Comparison of ENCODE assay signal across 19 cellular contexts in the genomic region with DNA sequence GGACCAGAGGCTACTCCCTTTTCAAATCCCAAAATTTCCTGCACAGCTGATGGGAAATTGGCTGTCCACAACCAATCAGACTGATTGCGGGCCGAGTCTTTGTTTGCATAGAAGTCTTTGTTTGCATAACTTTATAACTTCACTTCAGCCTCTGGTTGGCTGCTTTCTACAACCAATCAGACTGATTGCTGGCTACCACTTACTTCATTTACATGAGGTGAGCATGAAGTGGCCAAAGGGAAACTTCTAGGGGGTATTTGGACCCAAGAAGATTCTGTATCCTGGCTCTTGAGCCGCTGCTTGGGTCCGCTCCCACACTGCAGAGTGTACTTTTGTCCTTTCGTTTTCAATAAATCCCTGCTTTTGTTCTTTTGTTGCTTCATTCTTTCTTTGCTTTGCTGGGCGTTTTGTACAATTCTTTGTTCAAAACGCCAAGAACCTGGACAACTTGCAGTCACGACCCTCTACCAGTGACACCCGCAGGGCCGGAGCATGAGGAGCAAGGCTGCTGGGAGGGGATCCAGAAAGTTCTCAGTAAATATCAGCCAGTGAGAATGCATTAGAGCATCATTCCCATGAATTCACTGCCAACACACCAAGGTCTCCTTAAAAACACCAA.
DNase-seq lines count a peak whose midpoint lies in the region; ATAC-seq, FAIRE-seq and TF ChIP-seq lines count a peak whose summit lies in the region.
"Had no signal": no experiment of that assay in that cellular context is flagged by ENCODE, and none has a peak within 500 bp of the region (broad histone marks: within the 10 kb centered on the region; RNA-seq: fewer than 3 reads in every experiment).

No MANE protein-coding gene starts in this region.

- H3K9ac ChIP-seq in HepG2 (ENCODE audit: insufficient read depth, low read depth, low read length): no peak overlapping the region

- H3K9me3 ChIP-seq in HepG2 (ENCODE audit: low read length) (no peaks in the 10 kb centered on the region), left ventricle myocardium inferior (replicated peaks) (no peaks in the 10 kb centered on the region)
- H3K9me3 ChIP-seq: suprapubic skin had no signal

- H3K4me2 ChIP-seq in HepG2 (ENCODE audit: low read depth, low read length): peak overlapping the region; percentile 66

- H3K4me3 ChIP-seq in choroid plexus epithelial cell (ENCODE audit: low read depth, low read length) (no peak overlapping the region), HepG2 (replicated peaks in 1 of 3; ENCODE audit: insufficient read depth in 1 of 3, low read depth in 2 of 3, low read length in 3 of 3) (peak overlapping the region; percentile 15 to 44 (median 41); a peak in 4 of 6 replicates), lower leg skin (ENCODE audit: low read depth, poor library complexity, severe bottlenecking) (no peak overlapping the region), left ventricle myocardium inferior (no peak overlapping the region)
- H3K4me3 ChIP-seq: suprapubic skin had no signal

- CTCF ChIA-PET in HepG2 (lab: Yijun Ruan, JAX; ENCODE audit: low intra/inter-chr PET ratio, low total read pairs): no interaction called here

- DNase-seq in NCI-H69 (lab: John Stamatoyannopoulos, UW) (peak; percentile 14), choroid plexus epithelial cell (ENCODE audit: low read depth) (peak; percentile 11), HepG2 (ENCODE audit: low spot score) (peak; percentile 56), substantia nigra (lab: John Stamatoyannopoulos, UW) (peak in 30 of 49 donors; percentile 12 to 83 (median 52)), lower leg skin (ENCODE audit: low spot score in 2 of 2) (no peak), hepatic stellate cell (ENCODE audit: low spot score) (no peak), left ventricle myocardium inferior (no peak), NOMO-1 treated with dmso at 0.1 percent for 144 hours (lab: John Stamatoyannopoulos, UW; ENCODE audit: unreplicated experiment) (no peak)
- DNase-seq: activated naive CD8-positive, alpha-beta T cell treated with anti-CD3 and anti-CD28 coated beads, Interleukin-2, amount 50 U/mL, for 24 hours; Calu3; H7; KBM-7; left ventricle myocardium superior; NCI-H2081; SHP77 treated with DMSO at 0.1 percent for 48 hours; stimulated activated CD8-positive, alpha-beta memory T cell treated with anti-CD3 and anti-CD28 coated beads, Interleukin-4, amount 100 ng/mL, for 48 hours; T-helper 2 cell had no signal

- H3K27me3 ChIP-seq in HepG2 (ENCODE audit: control insufficient read depth in 1 of 2, insufficient read depth in 2 of 2, low read length in 2 of 2): no peaks in the 10 kb centered on the region
- no peaks in the 10 kb centered on the region for H3K27me3 ChIP-seq in left ventricle myocardium inferior (ENCODE audit: low read depth)
- H3K27me3 ChIP-seq: suprapubic skin had no signal

- peak; percentile 74 for ATAC-seq in HepG2
- ATAC-seq: activated naive CD8-positive, alpha-beta T cell treated with anti-CD3 and anti-CD28 coated beads, Interleukin-2, amount 50 U/mL, for 24 hours; left ventricle myocardium superior had no signal

- no peak for TF ChIP-seq POLR2A in HepG2 (IDR thresholded peaks at IDR 0.05; ENCODE audit: insufficient read depth in 1 of 2, low read depth in 2 of 2, low read length in 2 of 2)
- no peak for TF ChIP-seq POLR2A in lower leg skin (IDR thresholded peaks at IDR 0.05)

- intact Hi-C loops in HepG2 (cut with micrococcal nuclease; ENCODE audit: unreplicated experiment): no loop called here
- intact Hi-C loops in lower leg skin (cut with DNase I; ENCODE audit: low total_unique reads): no loop called here
- intact Hi-C loops in left ventricle myocardium inferior (cut with micrococcal nuclease): no loop called here

- H3K27ac ChIP-seq in HepG2 (ENCODE audit: extremely low read length, insufficient read depth, low read length) (no peak overlapping the region), substantia nigra (ENCODE audit: low read depth, low read length, poor library complexity, severe bottlenecking) (peak overlapping the region; percentile 68), left ventricle myocardium inferior (replicated peaks) (no peak overlapping the region)
- H3K27ac ChIP-seq: suprapubic skin had no signal

- no peak for TF ChIP-seq RAD21 in HepG2 (CRISPR knock-in tag; IDR thresholded peaks at IDR 0.05)

- H3K79me2 ChIP-seq in HepG2 (ENCODE audit: insufficient read depth, low read length): no peaks in the 10 kb centered on the region

- H3K36me3 ChIP-seq in HepG2 (replicated peaks in 1 of 2; ENCODE audit: control insufficient read depth in 1 of 2, insufficient read depth in 2 of 2, low read length in 2 of 2) (no peaks in the 10 kb centered on the region), left ventricle myocardium inferior (no peaks in the 10 kb centered on the region)
- H3K36me3 ChIP-seq: suprapubic skin had no signal

- TF ChIP-seq EP300 in HepG2 (IDR thresholded peaks at IDR 0.05; ENCODE audit: low read depth in 2 of 2, low read length in 2 of 2) (no peak), HepG2 (CRISPR knock-in tag; IDR thresholded peaks at IDR 0.05; ENCODE audit: borderline replicate concordance) (no peak)

- FAIRE-seq in HepG2 (lab: Jason Lieb, UNC): no peak
- FAIRE-seq: frontal cortex had no signal

- H3K4me1 ChIP-seq in HepG2 (ENCODE audit: insufficient read depth, low read length) (peaks cover 29% of the 10 kb centered on the region), left ventricle myocardium inferior (peaks cover 26% of the 10 kb centered on the region)

- no TSS peak for BruUV-seq in HepG2 (replicated peaks; lab: Mats Ljungman, UMichigan)

- POLR2A ChIA-PET in HepG2 (lab: Yijun Ruan, JAX): no interaction called here

- H2AFZ ChIP-seq in HepG2 (ENCODE audit: low read length): peak overlapping the region; percentile 78

- in situ Hi-C loops in HepG2 (cut with HindIII; ENCODE audit: extremely low pct_ligation_motif_present, low pct_unique_long_range_greater_than_20kb): no loop called here

- TF ChIP-seq CTCF in choroid plexus epithelial cell (conservative IDR thresholded peaks at IDR 0.05; ENCODE audit: low read depth, low read length): no peak
- TF ChIP-seq CTCF in HepG2 (CRISPR knock-in tag; IDR thresholded peaks at IDR 0.05): no peak
- no peak for TF ChIP-seq CTCF in lower leg skin (IDR thresholded peaks at IDR 0.05)
- TF ChIP-seq CTCF in left ventricle myocardium inferior (IDR thresholded peaks at IDR 0.05; ENCODE audit: borderline replicate concordance): no peak

- WGBS in HepG2 (ENCODE audit: low lambda C conversion rate): 7% methylated on average over 10 of the region's 10 CpGs
- 71 to 76% methylated on average over 10 of the region's 10 CpGs for WGBS in lower leg skin, 2 donors

- no peaks in the 10 kb centered on the region for H4K20me1 ChIP-seq in HepG2 (ENCODE audit: insufficient read depth, low read length)

TF ChIP-seq in HepG2, 621 proteins besides CTCF, POLR2A, EP300 and RAD21 (continues in another document):
- TF ChIP-seq SMYD3 (CRISPR knock-in tag; IDR thresholded peaks at IDR 0.05) (no peak), ISL2 (CRISPR knock-in tag; IDR thresholded peaks at IDR 0.05) (peak; percentile 42; the same call in 1 of the 2 replicates), NFE2 (CRISPR knock-in tag; IDR thresholded peaks at IDR 0.05) (no peak), GLI4 (CRISPR knock-in tag; IDR thresholded peaks at IDR 0.05; ENCODE audit: borderline replicate concordance) (no peak), ATM (IDR thresholded peaks at IDR 0.05; ENCODE audit: borderline replicate concordance) (no peak), NAIF1 (CRISPR knock-in tag; IDR thresholded peaks at IDR 0.05; ENCODE audit: borderline replicate concordance) (no peak), FOXA3 (CRISPR knock-in tag; IDR thresholded peaks at IDR 0.05) (peak; percentile 49), ZNF382 (CRISPR knock-in tag; IDR thresholded peaks at IDR 0.05; ENCODE audit: borderline replicate concordance) (no peak), ZFP36L1 (CRISPR knock-in tag; IDR thresholded peaks at IDR 0.05) (no peak), ZNF761 (CRISPR knock-in tag; conservative IDR thresholded peaks at IDR 0.05) (0 out of 2 replicates have a peak, but pooled peaks have one; percentile 47)
- TF ChIP-seq, protein P1, sequence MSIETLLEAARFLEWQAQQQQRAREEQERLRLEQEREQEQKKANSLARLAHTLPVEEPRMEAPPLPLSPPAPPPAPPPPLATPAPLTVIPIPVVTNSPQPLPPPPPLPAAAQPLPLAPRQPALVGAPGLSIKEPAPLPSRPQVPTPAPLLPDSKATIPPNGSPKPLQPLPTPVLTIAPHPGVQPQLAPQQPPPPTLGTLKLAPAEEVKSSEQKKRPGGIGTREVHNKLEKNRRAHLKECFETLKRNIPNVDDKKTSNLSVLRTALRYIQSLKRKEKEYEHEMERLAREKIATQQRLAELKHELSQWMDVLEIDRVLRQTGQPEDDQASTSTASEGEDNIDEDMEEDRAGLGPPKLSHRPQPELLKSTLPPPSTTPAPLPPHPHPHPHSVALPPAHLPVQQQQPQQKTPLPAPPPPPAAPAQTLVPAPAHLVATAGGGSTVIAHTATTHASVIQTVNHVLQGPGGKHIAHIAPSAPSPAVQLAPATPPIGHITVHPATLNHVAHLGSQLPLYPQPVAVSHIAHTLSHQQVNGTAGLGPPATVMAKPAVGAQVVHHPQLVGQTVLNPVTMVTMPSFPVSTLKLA (IDR thresholded peaks at IDR 0.05): no peak
- TF ChIP-seq, protein P2, sequence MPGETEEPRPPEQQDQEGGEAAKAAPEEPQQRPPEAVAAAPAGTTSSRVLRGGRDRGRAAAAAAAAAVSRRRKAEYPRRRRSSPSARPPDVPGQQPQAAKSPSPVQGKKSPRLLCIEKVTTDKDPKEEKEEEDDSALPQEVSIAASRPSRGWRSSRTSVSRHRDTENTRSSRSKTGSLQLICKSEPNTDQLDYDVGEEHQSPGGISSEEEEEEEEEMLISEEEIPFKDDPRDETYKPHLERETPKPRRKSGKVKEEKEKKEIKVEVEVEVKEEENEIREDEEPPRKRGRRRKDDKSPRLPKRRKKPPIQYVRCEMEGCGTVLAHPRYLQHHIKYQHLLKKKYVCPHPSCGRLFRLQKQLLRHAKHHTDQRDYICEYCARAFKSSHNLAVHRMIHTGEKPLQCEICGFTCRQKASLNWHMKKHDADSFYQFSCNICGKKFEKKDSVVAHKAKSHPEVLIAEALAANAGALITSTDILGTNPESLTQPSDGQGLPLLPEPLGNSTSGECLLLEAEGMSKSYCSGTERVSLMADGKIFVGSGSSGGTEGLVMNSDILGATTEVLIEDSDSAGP (CRISPR knock-in tag; IDR thresholded peaks at IDR 0.05; ENCODE audit: borderline replicate concordance): no peak

Comparison
In these comparisons a context has a peak if more than half of its experiments do, and no peak if none do; other contexts are left out.
1. DNase-seq: peak in NCI-H69 (single experiment), choroid plexus epithelial cell (single experiment), HepG2 (single experiment) and substantia nigra (30 of 49); none in lower leg skin (0 of 2), hepatic stellate cell (single experiment), left ventricle myocardium inferior (single experiment) and NOMO-1 treated with dmso at 0.1 percent for 144 hours (single experiment).
2. H3K4me3 ChIP-seq: peak in HepG2 (3 of 3); none in choroid plexus epithelial cell (single experiment), lower leg skin (single experiment) and left ventricle myocardium inferior (single experiment).